In genomic region chr1:64172458-64172983, GRCh38 we compare ENCODE assay signal across 10 cellular contexts. TPM values are rescaled to one million over a fixed set of nuclear protein-coding genes. Genes with fewer than 3 reads are reported as not detected.
A peak's percentile ranks its signal among the peaks of the same experiment; 100 is the strongest.
DNase-seq lines count a peak whose midpoint lies in the region; ATAC-seq, FAIRE-seq and TF ChIP-seq lines count a peak whose summit lies in the region.
"Had no signal": no experiment of that assay in that cellular context is flagged by ENCODE, and none has a peak within 500 bp of the region (broad histone marks: within the 10 kb centered on the region; RNA-seq: fewer than 3 reads in every experiment).

No MANE protein-coding gene starts in this region.

- ATAC-seq in SK-N-SH treated with all-trans-retinoic acid at 6 μM for 48 hours: peak; percentile 83

- peak overlapping the region; percentile 5 for H3K4me3 Mint-ChIP-seq in activated T-cell treated with anti-CD3 and anti-CD28 coated beads, Interleukin-2, amount 50 U/mL, for 24 hours

- DNase-seq in activated T-cell treated with anti-CD3 and anti-CD28 coated beads, Interleukin-2, amount 50 U/mL, for 24 hours: no peak
- DNase-seq in activated T-cell treated with anti-CD3 and anti-CD28 coated beads for 4 hours (no peak), M059J (ENCODE audit: low read depth) (peak; percentile 59), small intestine (peak; percentile 29), NCI-H2227 (lab: John Stamatoyannopoulos, UW; ENCODE audit: unreplicated experiment) (no peak), tibial artery (no peak), GM19238 (ENCODE audit: insufficient read length, low spot score) (no peak)
- DNase-seq: NCI-H524 treated with DMSO at 0.1 percent for 48 hours had no signal

- intact Hi-C loops in tibial artery (cut with DNase I; ENCODE audit: low total_unique reads): no loop called here

- H3K27me3 ChIP-seq in small intestine (ENCODE audit: control insufficient read depth in 2 of 2, insufficient read depth in 2 of 2, low read length in 2 of 2) (no peaks in the 10 kb centered on the region), tibial artery (no peaks in the 10 kb centered on the region)

- H3K27ac ChIP-seq in small intestine (ENCODE audit: low read depth in 1 of 2, low read length in 1 of 2): no peak overlapping the region
- peak overlapping the region in 1 of 2 donors; percentile 21 for H3K27ac ChIP-seq in tibial artery

- H3K36me3 Mint-ChIP-seq in activated T-cell treated with anti-CD3 and anti-CD28 coated beads, Interleukin-2, amount 50 U/mL, for 24 hours (ENCODE audit: low read depth): no peaks in the 10 kb centered on the region

- no peak for TF ChIP-seq CTCF in tibial artery (IDR thresholded peaks at IDR 0.05)

- H3K4me3 ChIP-seq in small intestine (ENCODE audit: low read depth in 1 of 2, low read length in 2 of 2): no peak overlapping the region
- no peak overlapping the region for H3K4me3 ChIP-seq in tibial artery
- H3K4me3 ChIP-seq: thoracic aorta had no signal

- no peaks in the 10 kb centered on the region for H3K9me3 Mint-ChIP-seq in activated T-cell treated with anti-CD3 and anti-CD28 coated beads, Interleukin-2, amount 50 U/mL, for 24 hours

- H3K27me3 Mint-ChIP-seq in activated T-cell treated with anti-CD3 and anti-CD28 coated beads, Interleukin-2, amount 50 U/mL, for 24 hours: peaks cover 43% of the 10 kb centered on the region

- peaks cover 26% of the 10 kb centered on the region for H3K4me1 Mint-ChIP-seq in activated T-cell treated with anti-CD3 and anti-CD28 coated beads, Interleukin-2, amount 50 U/mL, for 24 hours (ENCODE audit: low read depth)

- H3K4me1 ChIP-seq in small intestine (ENCODE audit: control insufficient read depth in 2 of 2, insufficient read depth in 1 of 2, low read depth in 1 of 2, low read length in 1 of 2) (peaks cover 0 to 13% of the 10 kb centered on the region in 2 donors), tibial artery (peaks cover 0 to 23% (median 15%) of the 10 kb centered on the region in 4 donors)

- H3K36me3 ChIP-seq in small intestine (ENCODE audit: control insufficient read depth in 2 of 2, insufficient read depth in 2 of 2, low read length in 2 of 2) (no peaks in the 10 kb centered on the region), tibial artery (peaks cover 3 to 10% (median 9%) of the 10 kb centered on the region in 3 donors)

- FAIRE-seq in small intestine (lab: Jason Lieb, UNC): no peak

- H3K27ac Mint-ChIP-seq in activated T-cell treated with anti-CD3 and anti-CD28 coated beads, Interleukin-2, amount 50 U/mL, for 24 hours: peak overlapping the region; percentile 74

- H3K9me3 ChIP-seq in small intestine (ENCODE audit: control insufficient read depth, low read depth) (no peaks in the 10 kb centered on the region), tibial artery (no peaks in the 10 kb centered on the region)
- H3K9me3 ChIP-seq: thoracic aorta had no signal

- WGBS in small intestine, 3 donors: 17 to 29% (median 17%) methylated on average over 3 of the region's 3 CpGs

TF ChIP-seq in SK-N-SH treated with all-trans-retinoic acid at 6 μM for 48 hours, 23 proteins besides CTCF, POLR2A, EP300 and RAD21 (continues in another document):
- TF ChIP-seq TSHZ2 (CRISPR knock-in tag; IDR thresholded peaks at IDR 0.05) (peak; percentile 82; the same call in 1 of the 2 replicates), ZNF70 (CRISPR knock-in tag; IDR thresholded peaks at IDR 0.05) (no peak), POU6F1 (CRISPR knock-in tag; IDR thresholded peaks at IDR 0.05; ENCODE audit: borderline replicate concordance, low read depth) (no peak), PATZ1 (CRISPR knock-in tag; IDR thresholded peaks at IDR 0.05; ENCODE audit: borderline replicate concordance) (no peak), CSDC2 (CRISPR knock-in tag; IDR thresholded peaks at IDR 0.05) (no peak), ZNF565 (CRISPR knock-in tag; conservative IDR thresholded peaks at IDR 0.05; ENCODE audit: low read depth) (no peak), TOX (CRISPR knock-in tag; IDR thresholded peaks at IDR 0.05; ENCODE audit: borderline replicate concordance) (peak; percentile 12; the same call in 1 of the 2 replicates), PPARA (CRISPR knock-in tag; IDR thresholded peaks at IDR 0.05; ENCODE audit: borderline replicate concordance) (no peak), ZC3H10 (CRISPR knock-in tag; IDR thresholded peaks at IDR 0.05) (peak; percentile 70; the same call in 1 of the 2 replicates), OSR1 (CRISPR knock-in tag; IDR thresholded peaks at IDR 0.05) (no peak), ZFP30 (CRISPR knock-in tag; IDR thresholded peaks at IDR 0.05) (no peak), CREB5 (CRISPR knock-in tag; IDR thresholded peaks at IDR 0.05; ENCODE audit: low read depth) (peak; percentile 87; the same call in 1 of the 2 replicates), SNAI2 (CRISPR knock-in tag; IDR thresholded peaks at IDR 0.05) (no peak), ZNF8 (CRISPR knock-in tag; IDR thresholded peaks at IDR 0.05) (no peak), ESRRG (CRISPR knock-in tag; IDR thresholded peaks at IDR 0.05) (peak; percentile 60; the same call in 1 of the 2 replicates), BACH2 (CRISPR knock-in tag; IDR thresholded peaks at IDR 0.05; ENCODE audit: borderline replicate concordance) (no peak), ZFP3 (CRISPR knock-in tag; IDR thresholded peaks at IDR 0.05) (no peak), RARB (CRISPR knock-in tag; IDR thresholded peaks at IDR 0.05) (peak; percentile 84; the same call in 1 of the 2 replicates), ARNTL (CRISPR knock-in tag; IDR thresholded peaks at IDR 0.05; ENCODE audit: borderline replicate concordance, low read depth) (no peak), GLIS3 (CRISPR knock-in tag; IDR thresholded peaks at IDR 0.05) (peak; percentile 49; the same call in 1 of the 2 replicates), ISL1 (CRISPR knock-in tag; IDR thresholded peaks at IDR 0.05) (peak; percentile 90)

RNA-seq across cellular contexts. Expression of gene UBE2U, which starts 30.9 kb away (rescaled TPM):
- total RNA-seq in M059J (2014; rRNA removed; shearing (Covaris generic)): not detected in 2 replicates
- not detected for polyA plus RNA-seq in small intestine
- total RNA-seq: thoracic aorta had no signal

Comparison
In these comparisons a context has a peak if more than half of its experiments do, and no peak if none do; other contexts are left out.
1. DNase-seq: peak in M059J (single experiment) and small intestine (single experiment); none in activated T-cell treated with anti-CD3 and anti-CD28 coated beads, Interleukin-2, amount 50 U/mL, for 24 hours (single experiment), activated T-cell treated with anti-CD3 and anti-CD28 coated beads for 4 hours (single experiment), NCI-H2227 (single experiment), tibial artery (0 of 2) and GM19238 (single experiment).